ENCODE assay signal across 20 cellular contexts in the genomic region with DNA sequence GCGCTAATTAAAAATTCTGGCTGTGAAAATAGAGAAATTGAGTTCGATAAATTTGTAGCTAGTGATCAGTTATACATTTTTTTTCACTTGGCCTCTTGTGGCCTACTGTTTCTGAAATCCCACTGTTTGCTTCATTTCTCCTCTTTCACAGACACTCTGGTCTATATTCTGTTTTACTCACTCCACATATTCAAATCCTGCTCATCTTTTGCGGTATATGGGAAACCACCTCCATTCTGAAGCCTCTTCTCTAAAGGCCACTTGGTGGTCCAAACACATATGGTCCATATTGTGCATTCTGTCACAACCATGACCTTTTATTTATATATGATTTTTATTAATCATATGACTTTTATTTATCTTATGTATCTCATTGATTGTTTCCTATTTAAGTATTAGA.
"Had no signal": no experiment of that assay in that cellular context is flagged by ENCODE, and none has a peak within 500 bp of the region (broad histone marks: within the 10 kb centered on the region; RNA-seq: fewer than 3 reads in every experiment).

No MANE protein-coding gene starts in this region.

- H3K27me3 Mint-ChIP-seq: activated CD4-positive, alpha-beta memory T cell treated with anti-CD3 and anti-CD28 coated beads, Interleukin-2, amount 10 ng/mL, durations not matched to agents 7 days and 5 days; naive B cell had no signal

- H3K36me3 ChIP-seq: thoracic aorta, upper lobe of left lung had no signal

- H3K27me3 ChIP-seq: upper lobe of left lung had no signal

- H3K27ac ChIP-seq: thoracic aorta, upper lobe of left lung had no signal

- ATAC-seq: activated T-cell treated with anti-CD3 and anti-CD28 coated beads, Interleukin-2, amount 50 U/mL, for 72 hours; sciatic nerve had no signal

- H3K27ac Mint-ChIP-seq: activated CD4-positive, alpha-beta memory T cell treated with anti-CD3 and anti-CD28 coated beads, Interleukin-2, amount 10 ng/mL, durations not matched to agents 7 days and 5 days; activated CD4-positive, alpha-beta T cell treated with anti-CD3 and anti-CD28 coated beads, Interleukin-2, amount 10 ng/mL, durations not matched to agents 24 days and 14 days; activated naive CD4-positive, alpha-beta T cell treated with anti-CD3 and anti-CD28 coated beads for 36 hours; activated naive CD8-positive, alpha-beta T cell treated with anti-CD3 and anti-CD28 coated beads, Interleukin-2, amount 10 ng/mL, durations not matched to agents 7 days and 5 days; activated T-cell treated with anti-CD3 and anti-CD28 coated beads, Interleukin-2, amount 50 U/mL, for 72 hours had no signal

- H3K4me1 Mint-ChIP-seq: activated CD4-positive, alpha-beta memory T cell treated with anti-CD3 and anti-CD28 coated beads, Interleukin-2, amount 10 ng/mL, durations not matched to agents 7 days and 5 days; activated CD4-positive, alpha-beta T cell treated with anti-CD3 and anti-CD28 coated beads, Interleukin-2, amount 10 ng/mL, durations not matched to agents 24 days and 14 days; activated naive CD8-positive, alpha-beta T cell treated with anti-CD3 and anti-CD28 coated beads, Interleukin-2, amount 10 ng/mL, durations not matched to agents 7 days and 5 days had no signal

- DNase-seq: activated CD4-positive, alpha-beta memory T cell treated with anti-CD3 and anti-CD28 coated beads, Interleukin-2, amount 10 ng/mL, durations not matched to agents 7 days and 5 days; activated CD4-positive, alpha-beta T cell treated with anti-CD3 and anti-CD28 coated beads, Interleukin-2, amount 10 ng/mL, durations not matched to agents 24 days and 14 days; activated effector memory CD4-positive, alpha-beta T cell treated with Interleukin-2 at 50 U/mL for 16 hours; activated naive CD4-positive, alpha-beta T cell treated with anti-CD3 and anti-CD28 coated beads for 36 hours; activated naive CD8-positive, alpha-beta T cell treated with anti-CD3 and anti-CD28 coated beads, Interleukin-2, amount 10 ng/mL, durations not matched to agents 7 days and 5 days; activated T-cell treated with anti-CD3 and anti-CD28 coated beads, Interleukin-2, amount 50 U/mL, for 72 hours; amniotic stem cell; foreskin melanocyte; left cardiac atrium; mesendoderm; naive B cell; occipital lobe; stimulated activated CD4-positive, alpha-beta T cell treated with anti-CD3 and anti-CD28 coated beads, Interleukin-15, amount 100 ng/mL, for 24 hours; stimulated activated CD8-positive, alpha-beta memory T cell treated with anti-CD3 and anti-CD28 coated beads, Interleukin-4, amount 100 ng/mL, for 48 hours; stimulated activated naive CD4-positive, alpha-beta T cell; upper lobe of left lung had no signal

- H3K9me3 Mint-ChIP-seq: activated CD4-positive, alpha-beta memory T cell treated with anti-CD3 and anti-CD28 coated beads, Interleukin-2, amount 10 ng/mL, durations not matched to agents 7 days and 5 days; activated CD4-positive, alpha-beta T cell treated with anti-CD3 and anti-CD28 coated beads, Interleukin-2, amount 10 ng/mL, durations not matched to agents 24 days and 14 days; activated naive CD4-positive, alpha-beta T cell treated with anti-CD3 and anti-CD28 coated beads for 36 hours; activated naive CD8-positive, alpha-beta T cell treated with anti-CD3 and anti-CD28 coated beads, Interleukin-2, amount 10 ng/mL, durations not matched to agents 7 days and 5 days; activated T-cell treated with anti-CD3 and anti-CD28 coated beads, Interleukin-2, amount 50 U/mL, for 72 hours; neural crest cell had no signal

- H3K4me3 Mint-ChIP-seq: activated CD4-positive, alpha-beta memory T cell treated with anti-CD3 and anti-CD28 coated beads, Interleukin-2, amount 10 ng/mL, durations not matched to agents 7 days and 5 days; activated CD4-positive, alpha-beta T cell treated with anti-CD3 and anti-CD28 coated beads, Interleukin-2, amount 10 ng/mL, durations not matched to agents 24 days and 14 days; activated naive CD4-positive, alpha-beta T cell treated with anti-CD3 and anti-CD28 coated beads for 36 hours; activated naive CD8-positive, alpha-beta T cell treated with anti-CD3 and anti-CD28 coated beads, Interleukin-2, amount 10 ng/mL, durations not matched to agents 7 days and 5 days; activated T-cell treated with anti-CD3 and anti-CD28 coated beads, Interleukin-2, amount 50 U/mL, for 72 hours; neural crest cell had no signal

- H3K9me3 ChIP-seq: mucosa of descending colon, thoracic aorta, upper lobe of left lung had no signal

- H3K36me3 Mint-ChIP-seq: activated naive CD8-positive, alpha-beta T cell treated with anti-CD3 and anti-CD28 coated beads, Interleukin-2, amount 10 ng/mL, durations not matched to agents 7 days and 5 days; naive B cell had no signal

- H3K4me3 ChIP-seq: mucosa of descending colon, thoracic aorta, upper lobe of left lung had no signal
